In genomic region chr21:39533545-39534226, GRCh38 we compare ENCODE assay signal across 17 cellular contexts.
"Had no signal": no experiment of that assay in that cellular context is flagged by ENCODE, and none has a peak within 500 bp of the region (broad histone marks: within the 10 kb centered on the region; RNA-seq: fewer than 3 reads in every experiment).

No MANE protein-coding gene starts in this region.

- H3K4me1 ChIP-seq: lower lobe of right lung, tibial nerve had no signal

- ATAC-seq: activated naive CD4-positive, alpha-beta T cell treated with anti-CD3 and anti-CD28 coated beads, Interleukin-2, amount 50 U/mL, for 72 hours; activated T-cell treated with anti-CD3 and anti-CD28 coated beads, Interleukin-2, amount 50 U/mL, for 4 hours; body of pancreas; esophagus mucosa; left cardiac atrium; lower lobe of right lung had no signal

- H3K27ac ChIP-seq: body of pancreas, lower lobe of right lung, right atrium auricular region, skin epidermis, tibial nerve had no signal

- H3K27me3 ChIP-seq: body of pancreas, right atrium auricular region, tibial nerve had no signal

- H3K9me3 ChIP-seq: body of pancreas, lower lobe of right lung, right atrium auricular region, tibial nerve had no signal

- H3K4me3 ChIP-seq: body of pancreas, lower lobe of right lung, right atrium auricular region, skin epidermis, tibial nerve had no signal

- H3K36me3 ChIP-seq: lower lobe of right lung, right atrium auricular region, tibial nerve had no signal

- DNase-seq: activated CD4-positive, alpha-beta memory T cell treated with anti-CD3 and anti-CD28 coated beads for 36 hours; activated effector memory CD4-positive, alpha-beta T cell treated with anti-CD3 and anti-CD28 coated beads, Interleukin-2, amount 50 U/mL, for 16 hours; activated T-cell treated with anti-CD3 and anti-CD28 coated beads, Interleukin-2, amount 50 U/mL, for 4 hours; amniotic stem cell; body of pancreas; cerebellar nuclear complex; dermis blood vessel endothelial cell; endodermal cell; immature natural killer cell; left cardiac atrium; lower lobe of right lung; T-helper 2 cell had no signal
